9 cellular contexts compared by ENCODE assay signal in genomic region chr3:137121704-137122314, GRCh38.
DNase-seq lines count a peak whose midpoint lies in the region; ATAC-seq and TF ChIP-seq lines count a peak whose summit lies in the region.
"Had no signal": no experiment of that assay in that cellular context is flagged by ENCODE, and none has a peak within 500 bp of the region (broad histone marks: within the 10 kb centered on the region; RNA-seq: fewer than 3 reads in every experiment).

No MANE protein-coding gene starts in this region.

- TF ChIP-seq CTCF in fibroblast of lung (conservative IDR thresholded peaks at IDR 0.05 in 1 of 2, IDR thresholded peaks at IDR 0.05 in 1 of 2; ENCODE audit: low read depth in 1 of 2, low read length in 2 of 2) (peak; percentile 40 to 55), retinal pigment epithelial cell (conservative IDR thresholded peaks at IDR 0.05; ENCODE audit: low read depth, low read length) (peak; percentile 80)

- intact Hi-C loops in aorta (cut with DNase I), result no loop called here

- WGBS in aorta, 2 donors, result 32 to 37% methylated on average over 3 of the region's 3 CpGs

- no peaks in the 10 kb centered on the region for H3K79me2 ChIP-seq in fibroblast of lung (ENCODE audit: control insufficient read depth, insufficient read depth, low read length)
- H3K79me2 ChIP-seq: parathyroid adenoma had no signal

- H3K4me2 ChIP-seq in fibroblast of lung (ENCODE audit: extremely low read depth, insufficient read depth, low read length), result no peak overlapping the region

- H3K4me3 ChIP-seq in fibroblast of lung (replicated peaks in 1 of 4; ENCODE audit: control extremely low read depth in 1 of 4, insufficient read depth in 1 of 4, low read depth in 3 of 4, low read length in 4 of 4), result no peak overlapping the region
- no peak overlapping the region for H3K4me3 ChIP-seq in retinal pigment epithelial cell (ENCODE audit: low read length)
- no peak overlapping the region for H3K4me3 ChIP-seq in aorta (ENCODE audit: low read length in 2 of 2)

- DNase-seq in COR-L47 (lab: John Stamatoyannopoulos, UW), result peak; percentile 64
- peak; percentile 50 for DNase-seq in RPMI8226
- peak; percentile 29 to 30 for DNase-seq in fibroblast of lung (ENCODE audit: low read depth in 2 of 2)
- DNase-seq in retinal pigment epithelial cell (ENCODE audit: low read depth), result peak; percentile 4
- DNase-seq in aorta, result no peak
- DNase-seq in foreskin melanocyte, result no peak

- ATAC-seq in GM18858 (IDR thresholded peaks at IDR 0.05; ENCODE audit: unreplicated experiment) (peak; percentile 61), HG03521 (IDR thresholded peaks at IDR 0.05; ENCODE audit: unreplicated experiment) (peak; percentile 64), aorta (ENCODE audit: low FRiP score) (no peak)

- no peak overlapping the region for H2AFZ ChIP-seq in fibroblast of lung (ENCODE audit: low read length)
- H2AFZ ChIP-seq: parathyroid adenoma had no signal

- H3K36me3 ChIP-seq in fibroblast of lung (ENCODE audit: control insufficient read depth, insufficient read depth, low read length) (no peaks in the 10 kb centered on the region), aorta (ENCODE audit: control insufficient read depth in 1 of 2, insufficient read depth in 2 of 2, low read length in 1 of 2) (no peaks in the 10 kb centered on the region)

- H3K9me3 ChIP-seq in fibroblast of lung (ENCODE audit: control insufficient read depth, insufficient read depth, low read depth, low read length) (no peaks in the 10 kb centered on the region), aorta (ENCODE audit: control insufficient read depth, low read length) (no peaks in the 10 kb centered on the region)

- no peak overlapping the region for H3K27ac ChIP-seq in fibroblast of lung (ENCODE audit: insufficient read depth, low read length)
- H3K27ac ChIP-seq in aorta (ENCODE audit: low read depth in 1 of 2, low read length in 2 of 2), result no peak overlapping the region
- H3K27ac ChIP-seq: parathyroid adenoma had no signal

- no peaks in the 10 kb centered on the region for H3K4me1 ChIP-seq in fibroblast of lung (ENCODE audit: control insufficient read depth, extremely low read depth, insufficient read depth, low read length)
- no peaks in the 10 kb centered on the region for H3K4me1 ChIP-seq in aorta (ENCODE audit: control insufficient read depth in 1 of 2, insufficient read depth in 2 of 2, low read length in 2 of 2)
- H3K4me1 ChIP-seq: parathyroid adenoma had no signal

- H3K9ac ChIP-seq in fibroblast of lung (ENCODE audit: insufficient read depth, low read length), result no peak overlapping the region
- H3K9ac ChIP-seq: parathyroid adenoma had no signal

- H4K20me1 ChIP-seq in fibroblast of lung (ENCODE audit: control insufficient read depth, extremely low read depth, insufficient read depth, low read length), result no peaks in the 10 kb centered on the region

- H3K27me3 ChIP-seq in fibroblast of lung (ENCODE audit: control insufficient read depth, insufficient read depth, low read length) (no peaks in the 10 kb centered on the region), aorta (ENCODE audit: control insufficient read depth in 1 of 2, insufficient read depth in 2 of 2, low read length in 1 of 2) (no peaks in the 10 kb centered on the region)

Comparison
In these comparisons a context has a peak if more than half of its experiments do, and no peak if none do; other contexts are left out.
1. DNase-seq: peak in COR-L47 (single experiment), RPMI8226 (single experiment), fibroblast of lung (2 of 2) and retinal pigment epithelial cell (single experiment); none in aorta (0 of 2) and foreskin melanocyte (single experiment).